ENCODE assay signal across 27 cellular contexts in the genomic region with DNA sequence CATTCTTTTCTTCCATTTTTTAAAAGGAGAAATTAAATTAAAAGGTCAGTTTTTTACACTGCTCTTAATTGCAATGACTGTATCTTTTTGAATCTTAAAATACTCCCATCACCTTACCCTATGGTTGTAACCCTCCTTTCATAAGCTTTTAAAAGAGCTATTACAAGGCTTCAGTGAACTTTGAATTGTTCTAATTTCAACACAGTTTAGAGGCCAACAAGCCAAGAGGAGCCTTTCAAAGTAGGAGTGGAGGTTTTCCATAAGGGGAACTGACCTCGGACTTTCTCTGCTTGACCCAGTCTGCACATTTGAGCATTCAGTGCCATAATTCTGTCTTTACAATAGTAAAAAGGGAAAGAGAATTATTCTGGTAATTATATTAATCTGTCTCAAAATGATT.
"Had no signal": no experiment of that assay in that cellular context is flagged by ENCODE, and none has a peak within 500 bp of the region (broad histone marks: within the 10 kb centered on the region; RNA-seq: fewer than 3 reads in every experiment).

No MANE protein-coding gene starts in this region.

- H3K27me3 ChIP-seq: brain microvascular endothelial cell, cardiac muscle cell, MG63, Peyer's patch, SJCRH30 had no signal

- H3K27ac ChIP-seq: brain microvascular endothelial cell, cardiac muscle cell, KMS-11, Peyer's patch, RWPE1, SJCRH30, WERI-Rb-1 had no signal

- ATAC-seq: activated CD4-positive, alpha-beta T cell treated with anti-CD3 and anti-CD28 coated beads for 36 hours; activated naive CD4-positive, alpha-beta T cell treated with anti-CD3 and anti-CD28 coated beads, Interleukin-2, amount 50 U/mL, for 72 hours had no signal

- H3K9ac ChIP-seq: KMS-11, SK-N-SH had no signal

- H3K9me2 ChIP-seq: SK-N-SH had no signal

- H3K4me3 ChIP-seq: cardiac muscle cell, MG63, Peyer's patch, SJCRH30 had no signal

- H3K36me3 ChIP-seq: brain microvascular endothelial cell, cardiac muscle cell, MG63, Peyer's patch, WERI-Rb-1 had no signal

- DNase-seq: activated CD4-positive, alpha-beta memory T cell treated with anti-CD3 and anti-CD28 coated beads, Interleukin-2, amount 10 ng/mL, durations not matched to agents 7 days and 5 days; activated CD4-positive, alpha-beta T cell treated with anti-CD3 and anti-CD28 coated beads for 36 hours; activated CD4-positive, alpha-beta T cell treated with anti-CD3 and anti-CD28 coated beads, Interleukin-2, amount 50 U/mL, for 1 hour; activated effector memory CD4-positive, alpha-beta T cell treated with anti-CD3 and anti-CD28 coated beads, Interleukin-2, amount 50 U/mL, for 16 hours; activated naive CD4-positive, alpha-beta T cell treated with Interleukin-2 at 50 U/mL for 16 hours; activated T-cell treated with anti-CD3 and anti-CD28 coated beads, Interleukin-2, amount 50 U/mL, for 24 hours; amygdala; brain microvascular endothelial cell; MG63; MV-4-11; NCI-H1105; NCI-H1436; NCI-H1694 treated with DMSO at 0.1 percent for 48 hours; NCI-H2029 treated with DMSO at 0.1 percent for 48 hours; NCI-H510A treated with DMSO at 0.1 percent for 48 hours; NCI-H69; NK-92 treated with Interleukin-12 subunit alpha and Interleukin-12 subunit beta, amount 100 ng/mL, for 24 hours; Peyer's patch; Right ventricle myocardium superior; SJCRH30; SK-N-SH; T-helper 1 cell; WERI-Rb-1 had no signal

- H3K9me3 ChIP-seq: MG63, Peyer's patch, SJCRH30, SK-N-SH had no signal

- H3K4me1 ChIP-seq: SJCRH30 had no signal

- H3K4me2 ChIP-seq: KMS-11, SK-N-SH had no signal
